Comparison of ENCODE assay signal across 27 cellular contexts in the genomic region with DNA sequence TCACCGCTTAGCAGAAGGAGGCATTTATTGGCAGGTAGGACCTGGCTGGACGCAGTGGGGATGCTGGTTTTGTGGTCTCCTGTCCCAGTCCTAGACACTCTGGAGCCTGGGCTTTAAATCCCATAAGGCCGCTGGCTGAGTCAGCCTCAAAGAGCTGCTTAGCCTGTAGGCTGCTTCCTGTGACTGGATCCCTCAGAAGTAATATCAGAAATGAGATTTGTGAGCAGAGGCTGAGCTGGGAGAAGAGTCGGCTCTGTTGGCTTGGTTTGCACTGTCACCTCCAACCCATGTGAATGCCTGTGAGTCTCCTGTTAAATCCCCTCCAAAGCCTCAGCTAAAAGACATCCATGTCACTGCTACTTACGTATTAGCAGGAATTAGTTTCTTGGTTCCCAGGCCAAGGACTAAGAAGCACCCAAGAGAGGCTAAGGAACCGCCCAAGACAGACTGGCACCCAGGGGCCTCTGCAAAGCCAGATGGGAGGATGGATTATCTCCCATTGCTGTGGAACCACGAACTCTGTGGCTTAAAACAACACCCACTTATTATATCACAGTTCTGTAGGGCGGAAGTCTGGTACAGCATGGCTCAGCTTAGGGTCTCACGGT.
DNase-seq lines count a peak whose midpoint lies in the region; ATAC-seq and TF ChIP-seq lines count a peak whose summit lies in the region.
"Had no signal": no experiment of that assay in that cellular context is flagged by ENCODE, and none has a peak within 500 bp of the region (broad histone marks: within the 10 kb centered on the region; RNA-seq: fewer than 3 reads in every experiment).

No MANE protein-coding gene starts in this region.

- peak overlapping the region; percentile 66 for H3K27ac ChIP-seq in smooth muscle cell (ENCODE audit: low read depth)
- H3K27ac ChIP-seq: 22Rv1, esophagus squamous epithelium, gastrocnemius medialis, hepatocyte, neural progenitor cell had no signal

- no peak overlapping the region for H3K4me3 ChIP-seq in fibroblast of mammary gland (ENCODE audit: control insufficient read depth, low read depth, low read length)
- H3K4me3 ChIP-seq in smooth muscle cell: no peak overlapping the region
- H3K4me3 ChIP-seq: esophagus squamous epithelium, gastrocnemius medialis, hepatocyte, neural progenitor cell had no signal

- no peak overlapping the region for H3K4me3 Mint-ChIP-seq in activated CD8-positive, alpha-beta T cell treated with anti-CD3 and anti-CD28 coated beads, Interleukin-2, amount 10 ng/mL, durations not matched to agents 7 days and 5 days
- H3K4me3 Mint-ChIP-seq in activated CD8-positive, alpha-beta T cell treated with anti-CD3 and anti-CD28 coated beads for 36 hours: no peak overlapping the region
- H3K4me3 Mint-ChIP-seq in activated T-cell treated with anti-CD3 and anti-CD28 coated beads, Interleukin-2, amount 50 U/mL, for 24 hours: no peak overlapping the region
- H3K4me3 Mint-ChIP-seq: activated naive CD8-positive, alpha-beta T cell treated with anti-CD3 and anti-CD28 coated beads for 36 hours; CD4-positive, alpha-beta T cell; memory B cell; neural progenitor cell had no signal

- ATAC-seq in activated CD8-positive, alpha-beta T cell treated with anti-CD3 and anti-CD28 coated beads, Interleukin-2, amount 10 ng/mL, durations not matched to agents 7 days and 5 days: no peak
- no peak for ATAC-seq in activated CD8-positive, alpha-beta T cell treated with anti-CD3 and anti-CD28 coated beads for 36 hours
- no peak for ATAC-seq in GM21528 (IDR thresholded peaks at IDR 0.05; ENCODE audit: low FRiP score, unreplicated experiment)
- ATAC-seq: gastrocnemius medialis, HCT116, left colon had no signal

- H3K36me3 ChIP-seq in smooth muscle cell (ENCODE audit: low read depth): no peaks in the 10 kb centered on the region
- H3K36me3 ChIP-seq: esophagus squamous epithelium, gastrocnemius medialis, neural progenitor cell had no signal

- H3F3A ChIP-seq in smooth muscle cell (ENCODE audit: low read depth): peaks cover 22% of the 10 kb centered on the region

- H2AFZ ChIP-seq in smooth muscle cell (ENCODE audit: low read depth): peak overlapping the region; percentile 22
- H2AFZ ChIP-seq: hepatocyte, neural progenitor cell had no signal

- no peak overlapping the region for H3K9ac ChIP-seq in smooth muscle cell (ENCODE audit: low read depth)
- H3K9ac ChIP-seq: neural progenitor cell had no signal

- H3K9me3 ChIP-seq in smooth muscle cell (replicated peaks; ENCODE audit: low read depth): no peaks in the 10 kb centered on the region
- H3K9me3 ChIP-seq: esophagus squamous epithelium, gastrocnemius medialis had no signal

- no peak for TF ChIP-seq CTCF in activated CD8-positive, alpha-beta T cell treated with anti-CD3 and anti-CD28 coated beads for 36 hours (IDR thresholded peaks at IDR 0.05)
- TF ChIP-seq CTCF in fibroblast of mammary gland (conservative IDR thresholded peaks at IDR 0.05; ENCODE audit: control insufficient read depth, insufficient read depth, low read depth, low read length): no peak
- TF ChIP-seq CTCF in smooth muscle cell (IDR thresholded peaks at IDR 0.05; ENCODE audit: borderline replicate concordance, insufficient read depth, poor library complexity, severe bottlenecking): no peak

- H3K27me3 ChIP-seq in smooth muscle cell (ENCODE audit: low read depth): no peaks in the 10 kb centered on the region
- H3K27me3 ChIP-seq: gastrocnemius medialis, neural progenitor cell had no signal

- WGBS in smooth muscle cell (ENCODE audit: low lambda C conversion rate): 22% methylated on average over 9 of the region's 9 CpGs

- CTCF ChIA-PET in activated CD8-positive, alpha-beta T cell treated with anti-CD3 and anti-CD28 coated beads, Interleukin-2, amount 10 ng/mL, durations not matched to agents 7 days and 5 days (lab: Charles Lee): interaction anchor here (0.8 kb wide), 1 partner anchor 9 kb away, joined by 3 read pairs; no protein-coding TSS in a partner anchor
- CTCF ChIA-PET in activated CD8-positive, alpha-beta T cell treated with anti-CD3 and anti-CD28 coated beads for 36 hours (lab: Charles Lee): interaction anchor here (3.4 kb wide), 1 partner anchor 21 kb away, joined by 11 read pairs; no protein-coding TSS in a partner anchor

- H3K79me2 ChIP-seq in smooth muscle cell (ENCODE audit: low read depth): no peaks in the 10 kb centered on the region
- H3K79me2 ChIP-seq: hepatocyte had no signal

- H3K4me2 ChIP-seq in smooth muscle cell: peak overlapping the region; percentile 41
- H3K4me2 ChIP-seq: hepatocyte, neural progenitor cell had no signal

- POLR2A ChIA-PET in activated CD8-positive, alpha-beta T cell treated with anti-CD3 and anti-CD28 coated beads, Interleukin-2, amount 10 ng/mL, durations not matched to agents 7 days and 5 days (lab: Charles Lee): no interaction called here
- POLR2A ChIA-PET in activated CD8-positive, alpha-beta T cell treated with anti-CD3 and anti-CD28 coated beads for 36 hours (lab: Charles Lee): interaction anchor here (0.6 kb wide), 1 partner anchor 1110 kb away, joined by 3 read pairs; no protein-coding TSS in a partner anchor

- intact Hi-C loops in activated CD8-positive, alpha-beta T cell treated with anti-CD3 and anti-CD28 coated beads for 36 hours (cut with micrococcal nuclease): no loop called here

- H4K20me1 ChIP-seq in smooth muscle cell (ENCODE audit: low read depth): no peaks in the 10 kb centered on the region

- in situ Hi-C loops in ACHN (cut with HindIII; ENCODE audit: low pct_ligation_motif_present, low pct_unique_long_range_greater_than_20kb, low sequenced_read_pairs): no loop called here

- no peaks in the 10 kb centered on the region for H3K36me3 Mint-ChIP-seq in activated CD8-positive, alpha-beta T cell treated with anti-CD3 and anti-CD28 coated beads, Interleukin-2, amount 10 ng/mL, durations not matched to agents 7 days and 5 days (ENCODE audit: low read depth)
- no peaks in the 10 kb centered on the region for H3K36me3 Mint-ChIP-seq in activated CD8-positive, alpha-beta T cell treated with anti-CD3 and anti-CD28 coated beads for 36 hours (ENCODE audit: low read depth)
- no peaks in the 10 kb centered on the region for H3K36me3 Mint-ChIP-seq in activated T-cell treated with anti-CD3 and anti-CD28 coated beads, Interleukin-2, amount 50 U/mL, for 24 hours (ENCODE audit: low read depth)
- H3K36me3 Mint-ChIP-seq: activated naive CD8-positive, alpha-beta T cell treated with anti-CD3 and anti-CD28 coated beads for 36 hours; memory B cell; neural progenitor cell had no signal

- H3K27me3 Mint-ChIP-seq in activated CD8-positive, alpha-beta T cell treated with anti-CD3 and anti-CD28 coated beads, Interleukin-2, amount 10 ng/mL, durations not matched to agents 7 days and 5 days (ENCODE audit: low read depth): peaks cover 3% of the 10 kb centered on the region
- peaks cover 4% of the 10 kb centered on the region for H3K27me3 Mint-ChIP-seq in activated CD8-positive, alpha-beta T cell treated with anti-CD3 and anti-CD28 coated beads for 36 hours
- H3K27me3 Mint-ChIP-seq in activated T-cell treated with anti-CD3 and anti-CD28 coated beads, Interleukin-2, amount 50 U/mL, for 24 hours: peaks cover 6% of the 10 kb centered on the region
- H3K27me3 Mint-ChIP-seq: activated naive CD8-positive, alpha-beta T cell treated with anti-CD3 and anti-CD28 coated beads for 36 hours had no signal

- peak; percentile 15 for DNase-seq in activated CD8-positive, alpha-beta T cell treated with anti-CD3 and anti-CD28 coated beads, Interleukin-2, amount 10 ng/mL, durations not matched to agents 7 days and 5 days
- DNase-seq in activated CD8-positive, alpha-beta T cell treated with anti-CD3 and anti-CD28 coated beads for 36 hours: no peak
- DNase-seq in NCI-H82 treated with DMSO at 0.1 percent for 48 hours (lab: John Stamatoyannopoulos, UW; ENCODE audit: unreplicated experiment) (peak; percentile 97), fibroblast of mammary gland (ENCODE audit: low read depth) (peak; percentile 47), smooth muscle cell (lab: John Stamatoyannopoulos, UW; ENCODE audit: unreplicated experiment) (no peak), ACHN (no peak)
- no peak for DNase-seq in activated T-cell treated with anti-CD3 and anti-CD28 coated beads, Interleukin-2, amount 50 U/mL, for 24 hours
- DNase-seq: activated CD4-positive, alpha-beta T cell treated with anti-CD3 and anti-CD28 coated beads, Interleukin-2, amount 50 U/mL, for 1 hour; activated naive CD8-positive, alpha-beta T cell treated with anti-CD3 and anti-CD28 coated beads for 36 hours; AML-193; CD4-positive, alpha-beta T cell; central memory CD4-positive, alpha-beta T cell; esophagus squamous epithelium; gastrocnemius medialis; left colon; NCI-H510A; posterior cingulate gyrus; Right ventricle myocardium superior; stimulated activated naive CD4-positive, alpha-beta T cell; SW 1271; T-helper 9 cell had no signal

- no peak overlapping the region for H3K27ac Mint-ChIP-seq in activated CD8-positive, alpha-beta T cell treated with anti-CD3 and anti-CD28 coated beads, Interleukin-2, amount 10 ng/mL, durations not matched to agents 7 days and 5 days
- H3K27ac Mint-ChIP-seq in activated CD8-positive, alpha-beta T cell treated with anti-CD3 and anti-CD28 coated beads for 36 hours: no peak overlapping the region
- H3K27ac Mint-ChIP-seq in activated T-cell treated with anti-CD3 and anti-CD28 coated beads, Interleukin-2, amount 50 U/mL, for 24 hours: no peak overlapping the region
- H3K27ac Mint-ChIP-seq: activated naive CD8-positive, alpha-beta T cell treated with anti-CD3 and anti-CD28 coated beads for 36 hours; CD4-positive, alpha-beta T cell; memory B cell; neural progenitor cell had no signal

- H3K9me3 Mint-ChIP-seq in activated CD8-positive, alpha-beta T cell treated with anti-CD3 and anti-CD28 coated beads, Interleukin-2, amount 10 ng/mL, durations not matched to agents 7 days and 5 days (ENCODE audit: insufficient read depth): no peaks in the 10 kb centered on the region
- no peaks in the 10 kb centered on the region for H3K9me3 Mint-ChIP-seq in activated CD8-positive, alpha-beta T cell treated with anti-CD3 and anti-CD28 coated beads for 36 hours
- no peaks in the 10 kb centered on the region for H3K9me3 Mint-ChIP-seq in activated T-cell treated with anti-CD3 and anti-CD28 coated beads, Interleukin-2, amount 50 U/mL, for 24 hours
- H3K9me3 Mint-ChIP-seq: activated naive CD8-positive, alpha-beta T cell treated with anti-CD3 and anti-CD28 coated beads for 36 hours; CD4-positive, alpha-beta T cell; memory B cell; neural progenitor cell had no signal

- H3K4me1 ChIP-seq in smooth muscle cell (ENCODE audit: low read depth): peaks cover 15% of the 10 kb centered on the region
- H3K4me1 ChIP-seq: esophagus squamous epithelium, gastrocnemius medialis had no signal

- no peaks in the 10 kb centered on the region for H3K4me1 Mint-ChIP-seq in activated CD8-positive, alpha-beta T cell treated with anti-CD3 and anti-CD28 coated beads, Interleukin-2, amount 10 ng/mL, durations not matched to agents 7 days and 5 days (ENCODE audit: low read depth)
- peaks cover 2% of the 10 kb centered on the region for H3K4me1 Mint-ChIP-seq in activated CD8-positive, alpha-beta T cell treated with anti-CD3 and anti-CD28 coated beads for 36 hours (ENCODE audit: low read depth)
- no peaks in the 10 kb centered on the region for H3K4me1 Mint-ChIP-seq in activated T-cell treated with anti-CD3 and anti-CD28 coated beads, Interleukin-2, amount 50 U/mL, for 24 hours (ENCODE audit: low read depth)
- H3K4me1 Mint-ChIP-seq: activated naive CD8-positive, alpha-beta T cell treated with anti-CD3 and anti-CD28 coated beads for 36 hours; memory B cell had no signal

Comparison
In these comparisons a context has a peak if more than half of its experiments do, and no peak if none do; other contexts are left out.
1. DNase-seq: peak in activated CD8-positive, alpha-beta T cell treated with anti-CD3 and anti-CD28 coated beads, Interleukin-2, amount 10 ng/mL, durations not matched to agents 7 days and 5 days (single experiment), NCI-H82 treated with DMSO at 0.1 percent for 48 hours (single experiment) and fibroblast of mammary gland (single experiment); none in activated CD8-positive, alpha-beta T cell treated with anti-CD3 and anti-CD28 coated beads for 36 hours (single experiment), smooth muscle cell (single experiment), activated T-cell treated with anti-CD3 and anti-CD28 coated beads, Interleukin-2, amount 50 U/mL, for 24 hours (single experiment) and ACHN (single experiment).